In the genomic region with DNA sequence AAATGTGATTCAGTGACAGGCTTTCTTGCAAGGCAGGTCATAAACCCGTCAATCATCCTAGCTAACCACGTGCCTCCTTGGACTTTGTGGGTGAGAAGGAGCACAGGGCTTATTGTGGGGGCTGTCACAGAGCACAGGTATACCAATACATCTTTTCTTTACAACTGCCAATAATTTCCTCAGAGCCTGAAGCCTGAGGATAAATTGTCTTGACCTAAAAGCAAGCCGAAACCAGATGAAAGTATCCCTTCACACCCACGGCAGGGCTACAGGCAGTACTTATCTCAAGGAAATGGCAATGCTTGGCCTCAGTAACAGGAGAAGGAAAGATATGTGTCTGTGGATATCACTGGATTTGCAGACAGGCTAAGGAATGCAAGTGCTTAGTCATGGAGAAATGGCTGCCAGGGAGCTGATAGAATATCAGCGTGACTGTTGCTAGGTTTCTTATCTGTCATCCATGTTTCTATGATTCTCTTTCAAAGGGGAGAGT, we compare ENCODE assay signal across 10 cellular contexts.
DNase-seq lines count a peak whose midpoint lies in the region; ATAC-seq and TF ChIP-seq lines count a peak whose summit lies in the region.
"Had no signal": no experiment of that assay in that cellular context is flagged by ENCODE, and none has a peak within 500 bp of the region (broad histone marks: within the 10 kb centered on the region; RNA-seq: fewer than 3 reads in every experiment).

No MANE protein-coding gene starts in this region.

- H3K9me3 ChIP-seq in HUES6 (ENCODE audit: control insufficient read depth, insufficient read depth, low read depth, low read length) = peaks cover 16% of the 10 kb centered on the region; the same call in 1 of the 2 replicates
- H3K9me3 ChIP-seq in thyroid gland = no peaks in the 10 kb centered on the region

- H3K36me3 ChIP-seq in HUES6 (ENCODE audit: control insufficient read depth, insufficient read depth, low read length) (no peaks in the 10 kb centered on the region), thyroid gland (no peaks in the 10 kb centered on the region)

- no peak for TF ChIP-seq POLR2A in thyroid gland (IDR thresholded peaks at IDR 0.05)

- no peaks in the 10 kb centered on the region for H3K27me3 ChIP-seq in HUES6 (ENCODE audit: control insufficient read depth, insufficient read depth, low read length)
- H3K27me3 ChIP-seq in thyroid gland = no peaks in the 10 kb centered on the region

- in situ Hi-C loops in astrocyte of the spinal cord (cut with HindIII; ENCODE audit: low sequenced_read_pairs) = no loop called here

- intact Hi-C loops in thyroid gland (cut with DNase I) = no loop called here

- H3K4me3 ChIP-seq in HUES6 (ENCODE audit: low read depth, low read length) (no peak overlapping the region), astrocyte of the spinal cord (ENCODE audit: low read depth, low read length) (no peak overlapping the region), thyroid gland (replicated peaks in 1 of 3) (no peak overlapping the region)

- peak; percentile 85 for DNase-seq in astrocyte of the spinal cord (ENCODE audit: low read depth, low spot score)
- peak; percentile 58 for DNase-seq in inferior parietal cortex (ENCODE audit: extremely low spot score)
- peak; percentile 12 to 22 for DNase-seq in thyroid gland
- no peak for DNase-seq in central memory CD4-positive, alpha-beta T cell
- DNase-seq in activated CD4-positive, alpha-beta T cell treated with anti-CD3 and anti-CD28 coated beads for 4 hours = no peak
- DNase-seq in middle frontal gyrus (ENCODE audit: extremely low spot score, low spot score) = no peak
- DNase-seq: activated B cell treated with CpG ODN at 0.5 μM for 24 hours; stimulated activated CD4-positive, alpha-beta T cell treated with anti-CD3 and anti-CD28 coated beads, Interleukin-2, amount 100 ng/mL, for 48 hours had no signal

- TF ChIP-seq CTCF in astrocyte of the spinal cord (IDR thresholded peaks at IDR 0.05; ENCODE audit: low read depth, low read length) (no peak), thyroid gland (IDR thresholded peaks at IDR 0.05) (no peak)

- H3K4me1 ChIP-seq in HUES6 (ENCODE audit: control insufficient read depth, insufficient read depth, low read length) (peaks cover 8% of the 10 kb centered on the region; the same call in 1 of the 2 replicates), thyroid gland (peaks cover 11 to 20% of the 10 kb centered on the region in 2 donors)

- 67 to 71% methylated on average over 5 of the region's 5 CpGs for WGBS in thyroid gland, 2 donors

- no peak for ATAC-seq in HG03196 (IDR thresholded peaks at IDR 0.05; ENCODE audit: unreplicated experiment)

- no peak overlapping the region for H3K9ac ChIP-seq in HUES6 (ENCODE audit: low read length)

- H3K27ac ChIP-seq in HUES6 (ENCODE audit: low read depth, low read length) = peak overlapping the region; percentile 49; the same call in 1 of the 2 replicates
- peak overlapping the region; percentile 14 to 33 (median 16) for H3K27ac ChIP-seq in thyroid gland

Comparison
In these comparisons a context has a peak if more than half of its experiments do, and no peak if none do; other contexts are left out.
1. DNase-seq: peak in astrocyte of the spinal cord (single experiment), inferior parietal cortex (single experiment) and thyroid gland (2 of 2); none in central memory CD4-positive, alpha-beta T cell (single experiment), activated CD4-positive, alpha-beta T cell treated with anti-CD3 and anti-CD28 coated beads for 4 hours (0 of 2) and middle frontal gyrus (single experiment).